ENCODE assay signal across 24 cellular contexts in the genomic region with DNA sequence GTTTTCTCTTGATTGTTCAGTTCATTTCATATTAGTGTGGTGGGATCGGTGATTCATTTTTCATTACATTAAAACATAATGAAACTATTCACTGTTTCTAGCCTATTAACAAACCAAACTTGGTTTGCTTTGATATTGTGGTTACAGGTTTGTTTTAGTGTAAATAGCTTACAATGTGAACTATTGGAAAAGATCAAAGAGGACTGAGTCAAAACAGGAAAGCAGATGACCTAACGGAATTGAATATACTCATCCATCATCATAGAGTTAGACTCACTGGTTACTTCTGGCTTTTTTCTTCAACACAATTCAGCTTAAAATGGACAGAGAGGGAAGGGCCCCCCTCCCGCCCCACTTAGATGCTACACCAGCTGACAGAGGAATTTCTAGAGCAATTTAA.
DNase-seq lines count a peak whose midpoint lies in the region; ATAC-seq lines count a peak whose summit lies in the region.
"Had no signal": no experiment of that assay in that cellular context is flagged by ENCODE, and none has a peak within 500 bp of the region (broad histone marks: within the 10 kb centered on the region; RNA-seq: fewer than 3 reads in every experiment).

No MANE protein-coding gene starts in this region.

- H3K36me3 Mint-ChIP-seq in natural killer cell treated with Interleukin-12 subunit alpha and Interleukin-12 subunit beta and Interleukin-15 and Interleukin-18, amount 100 ng/mL, for 72 hours: peaks cover 5% of the 10 kb centered on the region
- no peaks in the 10 kb centered on the region for H3K36me3 Mint-ChIP-seq in T-helper 17 cell (ENCODE audit: low read depth)
- H3K36me3 Mint-ChIP-seq: CD14-positive monocyte; CD8-positive, alpha-beta memory T cell had no signal

- ATAC-seq in GM18868 (IDR thresholded peaks at IDR 0.05; ENCODE audit: unreplicated experiment) (peak; percentile 45), HG02885 (IDR thresholded peaks at IDR 0.05; ENCODE audit: poor library complexity, unreplicated experiment) (peak; percentile 50), T-helper 17 cell (no peak), HG03521 (IDR thresholded peaks at IDR 0.05; ENCODE audit: unreplicated experiment) (no peak)
- no peak for ATAC-seq in natural killer cell treated with Interleukin-12 subunit alpha and Interleukin-12 subunit beta and Interleukin-15 and Interleukin-18, amount 100 ng/mL, for 72 hours
- ATAC-seq: A549 had no signal

- no peak overlapping the region for H3K4me3 Mint-ChIP-seq in natural killer cell treated with Interleukin-12 subunit alpha and Interleukin-12 subunit beta and Interleukin-15 and Interleukin-18, amount 100 ng/mL, for 72 hours
- no peak overlapping the region for H3K4me3 Mint-ChIP-seq in T-helper 17 cell
- H3K4me3 Mint-ChIP-seq: CD14-positive monocyte; CD4-positive, alpha-beta T cell; CD8-positive, alpha-beta memory T cell; HFFc6 had no signal

- H3K9me3 Mint-ChIP-seq in natural killer cell treated with Interleukin-12 subunit alpha and Interleukin-12 subunit beta and Interleukin-15 and Interleukin-18, amount 100 ng/mL, for 72 hours: peaks cover 20% of the 10 kb centered on the region
- H3K9me3 Mint-ChIP-seq: CD4-positive, alpha-beta T cell had no signal

- H3K27ac Mint-ChIP-seq in natural killer cell treated with Interleukin-12 subunit alpha and Interleukin-12 subunit beta and Interleukin-15 and Interleukin-18, amount 100 ng/mL, for 72 hours: no peak overlapping the region
- no peak overlapping the region for H3K27ac Mint-ChIP-seq in T-helper 17 cell
- H3K27ac Mint-ChIP-seq: CD14-positive monocyte; CD4-positive, alpha-beta T cell; CD8-positive, alpha-beta memory T cell; HFFc6 had no signal

- no peaks in the 10 kb centered on the region for H3K4me1 Mint-ChIP-seq in natural killer cell treated with Interleukin-12 subunit alpha and Interleukin-12 subunit beta and Interleukin-15 and Interleukin-18, amount 100 ng/mL, for 72 hours (ENCODE audit: low read depth in 2 of 2)
- no peaks in the 10 kb centered on the region for H3K4me1 Mint-ChIP-seq in T-helper 17 cell
- H3K4me1 Mint-ChIP-seq: CD14-positive monocyte; CD8-positive, alpha-beta memory T cell had no signal

- peak; percentile 1 for DNase-seq in ELR (ENCODE audit: low read depth)
- peak; percentile 20 for DNase-seq in SW480 (ENCODE audit: low spot score)
- no peak for DNase-seq in natural killer cell treated with Interleukin-12 subunit alpha and Interleukin-12 subunit beta and Interleukin-15 and Interleukin-18, amount 100 ng/mL, for 72 hours (ENCODE audit: low spot score)
- no peak for DNase-seq in T-helper 17 cell
- DNase-seq in NCI-H1694 (lab: John Stamatoyannopoulos, UW): no peak
- DNase-seq: 8988T; ACHN; AML-193; BE2C; Calu3; CD4-positive, alpha-beta T cell; CD8-positive, alpha-beta memory T cell; DMS153; DND-41; GDM1; GOT3; HFFc6 had no signal

- H3K9me3 ChIP-seq in T-helper 17 cell (ENCODE audit: control insufficient read depth, low read length, poor library complexity, severe bottlenecking): no peaks in the 10 kb centered on the region
- H3K9me3 ChIP-seq: A549; BE2C; BLaER1 treated with 17β-estradiol and CSF1 and Interleukin-3, amounts not matched to agents 10 nM and 100 nM; HAP-1 had no signal

- H3K27me3 Mint-ChIP-seq in natural killer cell treated with Interleukin-12 subunit alpha and Interleukin-12 subunit beta and Interleukin-15 and Interleukin-18, amount 100 ng/mL, for 72 hours: no peaks in the 10 kb centered on the region
- no peaks in the 10 kb centered on the region for H3K27me3 Mint-ChIP-seq in T-helper 17 cell
- H3K27me3 Mint-ChIP-seq: CD4-positive, alpha-beta T cell; CD8-positive, alpha-beta memory T cell had no signal

Comparison
In these comparisons a context has a peak if more than half of its experiments do, and no peak if none do; other contexts are left out.
1. DNase-seq: peak in ELR (single experiment) and SW480 (single experiment); none in natural killer cell treated with Interleukin-12 subunit alpha and Interleukin-12 subunit beta and Interleukin-15 and Interleukin-18, amount 100 ng/mL, for 72 hours (single experiment), T-helper 17 cell (0 of 3) and NCI-H1694 (single experiment).
2. ATAC-seq: peak in GM18868 (single experiment) and HG02885 (single experiment); none in natural killer cell treated with Interleukin-12 subunit alpha and Interleukin-12 subunit beta and Interleukin-15 and Interleukin-18, amount 100 ng/mL, for 72 hours (0 of 2), T-helper 17 cell (single experiment) and HG03521 (single experiment).